In genomic region chr13:60944863-60945262, GRCh38 we compare ENCODE assay signal across 25 cellular contexts.
"Had no signal": no experiment of that assay in that cellular context is flagged by ENCODE, and none has a peak within 500 bp of the region (broad histone marks: within the 10 kb centered on the region; RNA-seq: fewer than 3 reads in every experiment).

No MANE protein-coding gene starts in this region.

- H3K27me3 ChIP-seq: cardiac muscle cell, heart right ventricle, right lobe of liver, thyroid gland, upper lobe of right lung had no signal

- H3K9me3 ChIP-seq: right lobe of liver, thyroid gland, upper lobe of right lung had no signal

- H2AFZ ChIP-seq: parathyroid adenoma had no signal

- FAIRE-seq: endometrium, TTC549 had no signal

- H3K36me3 ChIP-seq: cardiac muscle cell, heart right ventricle, right lobe of liver, thyroid gland, upper lobe of right lung, WERI-Rb-1 had no signal

- H3K27ac ChIP-seq: cardiac muscle cell, heart right ventricle, parathyroid adenoma, right lobe of liver, skin epidermis, thyroid gland, upper lobe of right lung, WERI-Rb-1 had no signal

- H3K4me3 ChIP-seq: cardiac muscle cell, heart right ventricle, right lobe of liver, skin epidermis, thyroid gland, upper lobe of right lung had no signal

- DNase-seq: activated CD4-positive, alpha-beta T cell treated with anti-CD3 and anti-CD28 coated beads, Interleukin-2, amount 10 ng/mL, durations not matched to agents 7 days and 5 days; activated CD4-positive, CD25-positive, alpha-beta regulatory T cell treated with anti-CD3 and anti-CD28 coated beads, Interleukin-2, amount 50 U/mL, for 72 hours; activated CD8-positive, alpha-beta memory T cell treated with anti-CD3 and anti-CD28 coated beads, Interleukin-2, amount 10 ng/mL, durations not matched to agents 7 days and 5 days; activated CD8-positive, alpha-beta T cell treated with anti-CD3 and anti-CD28 coated beads for 36 hours; activated gamma-delta T cell; activated naive CD4-positive, alpha-beta T cell treated with anti-CD3 and anti-CD28 coated beads, Interleukin-2, amount 50 U/mL, for 16 hours; activated naive CD8-positive, alpha-beta T cell treated with anti-CD3 and anti-CD28 coated beads, Interleukin-2, amount 50 U/mL, for 24 hours; activated T-cell treated with anti-CD3 and anti-CD28 coated beads for 4 hours; effector CD4-positive, alpha-beta T cell; heart right ventricle; islet precursor cell; left colon; nephron progenitor cell; nucleus accumbens; right lobe of liver; stimulated activated CD4-positive, alpha-beta T cell treated with anti-CD3 and anti-CD28 coated beads, Interleukin-1b, Interleukin-23, amount 100 ng/mL, for 48 hours; substantia nigra; thyroid gland; upper lobe of right lung; WERI-Rb-1 had no signal

- H3K4me1 ChIP-seq: heart right ventricle, parathyroid adenoma, right lobe of liver, thyroid gland, upper lobe of right lung had no signal

- H3K9ac ChIP-seq: parathyroid adenoma had no signal

- H3K79me2 ChIP-seq: parathyroid adenoma had no signal
